In the genomic region with DNA sequence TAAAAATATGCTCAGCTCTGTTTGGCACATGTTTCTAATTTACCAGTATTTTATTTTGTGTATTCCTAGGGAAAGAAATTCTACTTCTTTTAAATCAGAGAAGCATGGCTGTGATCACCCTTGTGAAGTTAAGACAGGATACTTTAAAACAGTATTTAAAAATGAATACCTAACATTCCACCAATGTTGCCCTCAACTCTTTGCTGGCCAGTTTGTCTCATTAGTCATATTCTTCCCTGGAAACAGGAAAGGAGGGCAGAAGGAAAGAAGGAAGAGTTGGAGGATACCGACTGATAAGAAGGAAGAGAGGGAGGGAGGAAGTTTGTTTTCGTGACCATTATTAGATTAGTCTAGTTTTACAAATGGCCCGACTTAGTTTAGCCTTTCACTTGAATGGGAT, we compare ENCODE assay signal across 14 cellular contexts.
A peak's percentile ranks its signal among the peaks of the same experiment; 100 is the strongest.
DNase-seq lines count a peak whose midpoint lies in the region; ATAC-seq and TF ChIP-seq lines count a peak whose summit lies in the region.
"Had no signal": no experiment of that assay in that cellular context is flagged by ENCODE, and none has a peak within 500 bp of the region (broad histone marks: within the 10 kb centered on the region; RNA-seq: fewer than 3 reads in every experiment).

No MANE protein-coding gene starts in this region.

- H3K9ac ChIP-seq in HUES6 (ENCODE audit: low read length) (no peak overlapping the region), MM.1S (ENCODE audit: low read length) (no peak overlapping the region)

- TF ChIP-seq CTCF in AG04449 (IDR thresholded peaks at IDR 0.05; ENCODE audit: insufficient read depth, low read length, missing control alignments) (no peak), cardiac fibroblast (IDR thresholded peaks at IDR 0.05; ENCODE audit: low read depth, low read length) (no peak), MM.1S (IDR thresholded peaks at IDR 0.05; ENCODE audit: low read length) (no peak)

- H3F3A ChIP-seq in MM.1S (ENCODE audit: insufficient read depth, low read length), result no peaks in the 10 kb centered on the region

- H3K27ac ChIP-seq in HUES6 (ENCODE audit: low read depth, low read length), result peak overlapping the region; percentile 45; the same call in 1 of the 2 replicates
- no peak overlapping the region for H3K27ac ChIP-seq in MM.1S (ENCODE audit: low read length)
- H3K27ac ChIP-seq: cardiac muscle cell, epithelial cell of prostate had no signal

- H3K9me2 ChIP-seq in MM.1S (replicated peaks; ENCODE audit: insufficient read depth, low read length), result no peaks in the 10 kb centered on the region

- CTCF ChIA-PET in AG04449 (lab: Yijun Ruan, JAX), result interaction anchor here (1.8 kb wide), 1 partner anchor 543 kb away, joined by 4 read pairs; no protein-coding TSS in a partner anchor

- DNase-seq in AG04449 (ENCODE audit: low read depth, low spot score), result peak; percentile 23
- peak; percentile 36 to 53 for DNase-seq in cardiac fibroblast (ENCODE audit: low read depth in 2 of 2)
- peak; percentile 38 to 41 for DNase-seq in lung microvascular endothelial cell (ENCODE audit: low read depth in 2 of 2)
- no peak for DNase-seq in activated CD4-positive, CD25-positive, alpha-beta regulatory T cell treated with anti-CD3 and anti-CD28 coated beads, Interleukin-2, amount 50 U/mL, for 72 hours
- no peak for DNase-seq in MM.1S
- DNase-seq: AML-193, NCI-H1048, NCI-H446, OCI-M1 had no signal

- no peaks in the 10 kb centered on the region for H3K27me3 ChIP-seq in HUES6 (ENCODE audit: control insufficient read depth, insufficient read depth, low read length)
- H3K27me3 ChIP-seq in MM.1S (replicated peaks; ENCODE audit: insufficient read depth, low read length), result no peaks in the 10 kb centered on the region
- H3K27me3 ChIP-seq: cardiac muscle cell had no signal

- H4K20me1 ChIP-seq in MM.1S (ENCODE audit: insufficient read depth, low read length), result no peaks in the 10 kb centered on the region

- H3K4me3 ChIP-seq in AG04449 (ENCODE audit: low read depth, low read length) (no peak overlapping the region), HUES6 (ENCODE audit: low read depth, low read length) (no peak overlapping the region), cardiac fibroblast (replicated peaks in 1 of 2; ENCODE audit: low read depth in 2 of 2, low read length in 2 of 2) (no peak overlapping the region), MM.1S (ENCODE audit: low read length) (no peak overlapping the region)
- H3K4me3 ChIP-seq: cardiac muscle cell had no signal

- H3K4me1 ChIP-seq in HUES6 (ENCODE audit: control insufficient read depth, insufficient read depth, low read length) (peaks cover 16% of the 10 kb centered on the region), MM.1S (ENCODE audit: low read length) (peaks cover 8% of the 10 kb centered on the region)

- H2AFZ ChIP-seq in MM.1S (ENCODE audit: low read length), result no peak overlapping the region

- ATAC-seq in GM18909 (IDR thresholded peaks at IDR 0.05; ENCODE audit: poor library complexity, unreplicated experiment) (no peak), GM21737 (IDR thresholded peaks at IDR 0.05; ENCODE audit: unreplicated experiment) (no peak)

- H3K9me3 ChIP-seq in HUES6 (ENCODE audit: control insufficient read depth, insufficient read depth, low read depth, low read length) (no peaks in the 10 kb centered on the region), MM.1S (replicated peaks; ENCODE audit: insufficient read depth, low read length) (no peaks in the 10 kb centered on the region)

- POLR2A ChIA-PET in AG04449 (lab: Yijun Ruan, JAX), result no interaction called here

- H3K79me2 ChIP-seq in MM.1S (ENCODE audit: low read length), result no peaks in the 10 kb centered on the region

- H3K4me2 ChIP-seq in MM.1S (ENCODE audit: low read depth, low read length), result no peak overlapping the region

- H3K36me3 ChIP-seq in HUES6 (ENCODE audit: control insufficient read depth, insufficient read depth, low read length), result no peaks in the 10 kb centered on the region
- no peaks in the 10 kb centered on the region for H3K36me3 ChIP-seq in MM.1S (replicated peaks; ENCODE audit: insufficient read depth, low read length)
- H3K36me3 ChIP-seq: cardiac muscle cell had no signal

Comparison
In these comparisons a context has a peak if more than half of its experiments do, and no peak if none do; other contexts are left out.
1. DNase-seq: peak in AG04449 (single experiment), cardiac fibroblast (2 of 2) and lung microvascular endothelial cell (2 of 2); none in activated CD4-positive, CD25-positive, alpha-beta regulatory T cell treated with anti-CD3 and anti-CD28 coated beads, Interleukin-2, amount 50 U/mL, for 72 hours (single experiment) and MM.1S (single experiment).